ENCODE assay signal across 9 cellular contexts in genomic region chr2:43402002-43402401, GRCh38.
A peak's percentile ranks its signal among the peaks of the same experiment; 100 is the strongest.
DNase-seq lines count a peak whose midpoint lies in the region; ATAC-seq and TF ChIP-seq lines count a peak whose summit lies in the region.
"Had no signal": no experiment of that assay in that cellular context is flagged by ENCODE, and none has a peak within 500 bp of the region (broad histone marks: within the 10 kb centered on the region; RNA-seq: fewer than 3 reads in every experiment).

No MANE protein-coding gene starts in this region.

- WGBS in IMR-90 (ENCODE audit: extremely low coverage in 2 of 2, insufficient read length in 1 of 2), 2 experiments: no CpG with 5 or more reads among the region's 5 CpGs

- no peak overlapping the region for H3K9ac ChIP-seq in IMR-90 (ENCODE audit: low read depth, low read length)

- TF ChIP-seq RAD21 in IMR-90 (IDR thresholded peaks at IDR 0.05; ENCODE audit: low read length): no peak

- H3K36me3 ChIP-seq in IMR-90 (ENCODE audit: control insufficient read depth, insufficient read depth, low read length): no peaks in the 10 kb centered on the region

- H4K91ac ChIP-seq in IMR-90 (ENCODE audit: insufficient read depth, low read depth, low read length): 0 out of 2 replicates have a peak overlapping the region, but pooled peaks have one; percentile 20

- H3K56ac ChIP-seq in IMR-90 (ENCODE audit: extremely low read depth, insufficient read depth, low read length): no peak overlapping the region

- H3K27ac ChIP-seq in IMR-90 (ENCODE audit: insufficient read depth, low read length): no peak overlapping the region
- H3K27ac ChIP-seq: SK-N-MC had no signal

- peak overlapping the region in 1 of 2 experiments; percentile 22; a peak in 1 of 4 replicates for H4K8ac ChIP-seq in IMR-90 (ENCODE audit: low read depth in 2 of 2, low read length in 2 of 2)

- peaks cover 16% of the 10 kb centered on the region for H3K4me1 Mint-ChIP-seq in activated CD4-positive, alpha-beta T cell treated with anti-CD3 and anti-CD28 coated beads for 36 hours

- peak; percentile 93 for ATAC-seq in activated CD4-positive, alpha-beta T cell treated with anti-CD3 and anti-CD28 coated beads for 36 hours
- ATAC-seq in GM21825 (IDR thresholded peaks at IDR 0.05; ENCODE audit: unreplicated experiment) (peak; percentile 84), IMR-90 (ENCODE audit: low read depth) (no peak), left cardiac atrium (no peak)

- peak overlapping the region; percentile 17 for H2BK20ac ChIP-seq in IMR-90 (ENCODE audit: low read depth, low read length)

- 0 out of 2 replicates have a peak, but pooled peaks cover 2% of the 10 kb centered on the region for H3K27me3 ChIP-seq in IMR-90 (ENCODE audit: control insufficient read depth, insufficient read depth, low read length)

- no peaks in the 10 kb centered on the region for H3K27me3 Mint-ChIP-seq in activated CD4-positive, alpha-beta T cell treated with anti-CD3 and anti-CD28 coated beads for 36 hours

- H3K36me3 Mint-ChIP-seq in activated CD4-positive, alpha-beta T cell treated with anti-CD3 and anti-CD28 coated beads for 36 hours (ENCODE audit: low read depth): peaks cover 22% of the 10 kb centered on the region

- H2BK120ac ChIP-seq in IMR-90 (ENCODE audit: low read depth, low read length): 0 out of 2 replicates have a peak overlapping the region, but pooled peaks have one; percentile 21

- no peak overlapping the region for H3K27ac Mint-ChIP-seq in activated CD4-positive, alpha-beta T cell treated with anti-CD3 and anti-CD28 coated beads for 36 hours

- dilution Hi-C loops in IMR-90 (cut with HindIII; ENCODE audit: low sequenced_read_pairs, unreplicated experiment): no loop called here

- H3K9me3 Mint-ChIP-seq in activated CD4-positive, alpha-beta T cell treated with anti-CD3 and anti-CD28 coated beads for 36 hours (ENCODE audit: low read depth): no peaks in the 10 kb centered on the region

- CTCF ChIA-PET in activated CD4-positive, alpha-beta T cell treated with anti-CD3 and anti-CD28 coated beads for 36 hours (lab: Charles Lee): interaction anchor here (0.6 to 1.4 kb wide), 5 partner anchors 15 to 476 kb away, joined by 3 to 5 read pairs (median 3); no protein-coding TSS in a partner anchor
- CTCF ChIA-PET in IMR-90 (lab: Yijun Ruan, JAX): no interaction called here

- no peak overlapping the region for H2AFZ ChIP-seq in IMR-90 (replicated peaks; ENCODE audit: low read length, poor library complexity)

- peaks cover 15% of the 10 kb centered on the region for H3K4me1 ChIP-seq in IMR-90 (ENCODE audit: control insufficient read depth, insufficient read depth, low read length)

- H3K23ac ChIP-seq in IMR-90 (ENCODE audit: low read depth, low read length): no peak overlapping the region

- H3K14ac ChIP-seq in IMR-90 (replicated peaks; ENCODE audit: low read depth, low read length): 0 out of 2 replicates have a peak overlapping the region, but pooled peaks have one; percentile 33

- H2AK9ac ChIP-seq in IMR-90 (replicated peaks; ENCODE audit: low read depth, low read length, poor library complexity): no peak overlapping the region

- peak overlapping the region; percentile 44; the same call in 1 of the 2 replicates for H2AK5ac ChIP-seq in IMR-90 (ENCODE audit: low read depth, low read length)

- H3K4me3 ChIP-seq in IMR-90 (ENCODE audit: insufficient read depth, low read depth, low read length): no peak overlapping the region
- H3K4me3 ChIP-seq: SK-N-MC had no signal

- H3K9me1 ChIP-seq in IMR-90 (ENCODE audit: insufficient read depth, low read length): peaks cover 9% of the 10 kb centered on the region; the same call in 1 of the 2 replicates

- in situ Hi-C loops in IMR-90 (cut with MboI; ENCODE audit: low sequenced_read_pairs): no loop called here

- no peak overlapping the region for H3K4me2 ChIP-seq in IMR-90 (ENCODE audit: low read depth, low read length)

- no peak overlapping the region for H3K4me3 Mint-ChIP-seq in activated CD4-positive, alpha-beta T cell treated with anti-CD3 and anti-CD28 coated beads for 36 hours

- H4K5ac ChIP-seq in IMR-90 (ENCODE audit: low read depth, low read length): no peak overlapping the region

- POLR2A ChIA-PET in activated CD4-positive, alpha-beta T cell treated with anti-CD3 and anti-CD28 coated beads for 36 hours (lab: Charles Lee): interaction anchor here (1.4 kb wide), 1 partner anchor 15 kb away, joined by 4 read pairs; no protein-coding TSS in a partner anchor
- POLR2A ChIA-PET in IMR-90 (lab: Charles Lee; ENCODE audit: unreplicated experiment): no interaction called here

- peak overlapping the region; percentile 15; the same call in 1 of the 3 replicates for H2BK15ac ChIP-seq in IMR-90 (ENCODE audit: low read depth, low read length)

- peaks cover 0 to 3% of the 10 kb centered on the region in 2 experiments; a peak in 1 of 4 replicates for H3K79me1 ChIP-seq in IMR-90 (ENCODE audit: low read depth in 1 of 2, low read length in 2 of 2)

- intact Hi-C loops in activated CD4-positive, alpha-beta T cell treated with anti-CD3 and anti-CD28 coated beads for 36 hours (cut with DNase I, micrococcal nuclease): no loop called here
- intact Hi-C loops in IMR-90 (cut with micrococcal nuclease): no loop called here
- intact Hi-C loops in left cardiac atrium (cut with DNase I): no loop called here

- H2BK5ac ChIP-seq in IMR-90 (ENCODE audit: low read depth, low read length, poor library complexity, severe bottlenecking): no peak overlapping the region

- no TSS peak for BruUV-seq in IMR-90 (replicated peaks; lab: Mats Ljungman, UMichigan)

- no peak for TF ChIP-seq POLR2A in IMR-90 (IDR thresholded peaks at IDR 0.05; ENCODE audit: low read depth, low read length)

- no peak for TF ChIP-seq CTCF in IMR-90 (conservative IDR thresholded peaks at IDR 0.05; ENCODE audit: low read depth, low read length)

- peak; percentile 67 for DNase-seq in activated CD4-positive, alpha-beta T cell treated with anti-CD3 and anti-CD28 coated beads for 36 hours
- no peak for DNase-seq in activated CD4-positive, alpha-beta T cell treated with anti-CD3 and anti-CD28 coated beads for 1 hour
- DNase-seq in IMR-90: no peak
- peak; percentile 16 for DNase-seq in stimulated activated CD4-positive, alpha-beta T cell treated with anti-CD3 and anti-CD28 coated beads, Interleukin-4, amount 100 ng/mL, for 1 hour
- no peak for DNase-seq in foreskin melanocyte
- DNase-seq in left cardiac atrium: no peak
- DNase-seq in NCI-H2227 treated with DMSO at 0.1 percent for 48 hours (lab: John Stamatoyannopoulos, UW): no peak

- peak overlapping the region; percentile 11; the same call in 1 of the 2 replicates for H3K18ac ChIP-seq in IMR-90 (ENCODE audit: low read depth, low read length)

- peak overlapping the region; percentile 51 for H3K4ac ChIP-seq in IMR-90 (ENCODE audit: low read depth, low read length)

- peaks cover 4% of the 10 kb centered on the region; the same call in 1 of the 2 replicates for H4K20me1 ChIP-seq in IMR-90 (ENCODE audit: insufficient read depth, low read length)

- H3K9me3 ChIP-seq in IMR-90 (ENCODE audit: control insufficient read depth, insufficient read depth, low read length): no peaks in the 10 kb centered on the region

TF ChIP-seq in IMR-90, 13 proteins besides CTCF, POLR2A, EP300 and RAD21:
- no peak for TF ChIP-seq MAFK (IDR thresholded peaks at IDR 0.05; ENCODE audit: low read depth, low read length)
- no peak for TF ChIP-seq SMC3 (IDR thresholded peaks at IDR 0.05; ENCODE audit: low read depth, low read length)
- TF ChIP-seq NFE2L2 (IDR thresholded peaks at IDR 0.05; ENCODE audit: low read depth, low read length): no peak
- TF ChIP-seq BHLHE40 (IDR thresholded peaks at IDR 0.05; ENCODE audit: low read depth, low read length): no peak
- TF ChIP-seq MAZ (IDR thresholded peaks at IDR 0.05; ENCODE audit: borderline replicate concordance, low read depth, low read length): no peak
- TF ChIP-seq, protein P1, sequence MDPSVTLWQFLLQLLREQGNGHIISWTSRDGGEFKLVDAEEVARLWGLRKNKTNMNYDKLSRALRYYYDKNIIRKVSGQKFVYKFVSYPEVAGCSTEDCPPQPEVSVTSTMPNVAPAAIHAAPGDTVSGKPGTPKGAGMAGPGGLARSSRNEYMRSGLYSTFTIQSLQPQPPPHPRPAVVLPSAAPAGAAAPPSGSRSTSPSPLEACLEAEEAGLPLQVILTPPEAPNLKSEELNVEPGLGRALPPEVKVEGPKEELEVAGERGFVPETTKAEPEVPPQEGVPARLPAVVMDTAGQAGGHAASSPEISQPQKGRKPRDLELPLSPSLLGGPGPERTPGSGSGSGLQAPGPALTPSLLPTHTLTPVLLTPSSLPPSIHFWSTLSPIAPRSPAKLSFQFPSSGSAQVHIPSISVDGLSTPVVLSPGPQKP (IDR thresholded peaks at IDR 0.05; ENCODE audit: borderline replicate concordance, low read depth, low read length): no peak
- no peak for TF ChIP-seq CEBPB (IDR thresholded peaks at IDR 0.05; ENCODE audit: low read depth, low read length)
- TF ChIP-seq USF2 (IDR thresholded peaks at IDR 0.05; ENCODE audit: low read depth, low read length): no peak
- no peak for TF ChIP-seq CHD1 (IDR thresholded peaks at IDR 0.05; ENCODE audit: low read depth, low read length)
- no peak for TF ChIP-seq RCOR1 (IDR thresholded peaks at IDR 0.05; ENCODE audit: insufficient replicate concordance, low read length)
- TF ChIP-seq RFX5 (IDR thresholded peaks at IDR 0.05; ENCODE audit: low read depth, low read length): no peak
- no peak for TF ChIP-seq FOS (IDR thresholded peaks at IDR 0.05; ENCODE audit: low read depth, low read length)

Comparison
In these comparisons a context has a peak if more than half of its experiments do, and no peak if none do; other contexts are left out.
1. DNase-seq: peak in activated CD4-positive, alpha-beta T cell treated with anti-CD3 and anti-CD28 coated beads for 36 hours (single experiment) and stimulated activated CD4-positive, alpha-beta T cell treated with anti-CD3 and anti-CD28 coated beads, Interleukin-4, amount 100 ng/mL, for 1 hour (single experiment); none in activated CD4-positive, alpha-beta T cell treated with anti-CD3 and anti-CD28 coated beads for 1 hour (single experiment), IMR-90 (single experiment), foreskin melanocyte (single experiment), left cardiac atrium (single experiment) and NCI-H2227 treated with DMSO at 0.1 percent for 48 hours (single experiment).
2. ATAC-seq: peak in activated CD4-positive, alpha-beta T cell treated with anti-CD3 and anti-CD28 coated beads for 36 hours (single experiment) and GM21825 (single experiment); none in IMR-90 (single experiment) and left cardiac atrium (0 of 2).